In genomic region chr15:90561344-90562244, GRCh38 we compare ENCODE assay signal across 10 cellular contexts. TPM values are rescaled to one million over a fixed set of nuclear protein-coding genes. Genes with fewer than 3 reads are reported as not detected.
DNase-seq lines count a peak whose midpoint lies in the region; ATAC-seq, FAIRE-seq and TF ChIP-seq lines count a peak whose summit lies in the region.
"Had no signal": no experiment of that assay in that cellular context is flagged by ENCODE, and none has a peak within 500 bp of the region (broad histone marks: within the 10 kb centered on the region; RNA-seq: fewer than 3 reads in every experiment).

No MANE protein-coding gene starts in this region.

- FAIRE-seq in RCC 7860 (lab: Jason Lieb, UNC), result no peak
- FAIRE-seq: G401.6 had no signal

- ATAC-seq in aorta (ENCODE audit: low FRiP score) (peak; percentile 34), HG02610 (IDR thresholded peaks at IDR 0.05; ENCODE audit: unreplicated experiment) (no peak), HG03354 (IDR thresholded peaks at IDR 0.05; ENCODE audit: poor library complexity, severe bottlenecking, unreplicated experiment) (no peak)
- ATAC-seq: activated CD4-positive, CD25-positive, alpha-beta regulatory T cell treated with anti-CD3 and anti-CD28 coated beads, Interleukin-2, amount 50 U/mL, for 24 hours had no signal

- H3K4me1 ChIP-seq in mucosa of rectum (ENCODE audit: control insufficient read depth in 2 of 2, insufficient read depth in 2 of 2, low read length in 2 of 2) (peaks cover 17 to 33% of the 10 kb centered on the region in 2 donors), aorta (ENCODE audit: control insufficient read depth in 1 of 2, insufficient read depth in 2 of 2, low read length in 2 of 2) (peaks cover 6 to 8% of the 10 kb centered on the region in 2 donors)

- 21 to 25% methylated on average over 5 of the region's 5 CpGs for WGBS in aorta, 2 donors

- TF ChIP-seq CTCF in astrocyte of the spinal cord (IDR thresholded peaks at IDR 0.05; ENCODE audit: low read depth, low read length), result no peak

- intact Hi-C loops in aorta (cut with DNase I), result no loop called here

- H3K36me3 ChIP-seq in mucosa of rectum (ENCODE audit: control insufficient read depth in 2 of 2, insufficient read depth in 2 of 2, low read length in 2 of 2) (no peaks in the 10 kb centered on the region), aorta (ENCODE audit: control insufficient read depth in 1 of 2, insufficient read depth in 2 of 2, low read length in 1 of 2) (no peaks in the 10 kb centered on the region)

- H3K9ac ChIP-seq in mucosa of rectum (ENCODE audit: low read depth in 1 of 2, low read length in 2 of 2), result no peak overlapping the region

- peak overlapping the region; percentile 3 to 34 for H3K27ac ChIP-seq in mucosa of rectum (ENCODE audit: low read depth in 2 of 2, low read length in 2 of 2)
- H3K27ac ChIP-seq in aorta (ENCODE audit: low read depth in 1 of 2, low read length in 2 of 2), result peak overlapping the region; percentile 39 to 89

- H3K9me3 ChIP-seq in mucosa of rectum (ENCODE audit: control insufficient read depth in 2 of 2, low read length in 2 of 2) (no peaks in the 10 kb centered on the region), aorta (ENCODE audit: control insufficient read depth, low read length) (no peaks in the 10 kb centered on the region)

- H3K27me3 ChIP-seq in mucosa of rectum (ENCODE audit: control insufficient read depth in 2 of 2, insufficient read depth in 2 of 2, low read length in 2 of 2) (no peaks in the 10 kb centered on the region), aorta (ENCODE audit: control insufficient read depth in 1 of 2, insufficient read depth in 2 of 2, low read length in 1 of 2) (no peaks in the 10 kb centered on the region)

- in situ Hi-C loops in astrocyte of the spinal cord (cut with HindIII; ENCODE audit: low sequenced_read_pairs), result no loop called here

- peak; percentile 19 for DNase-seq in stimulated activated CD4-positive, alpha-beta T cell treated with anti-CD3 and anti-CD28 coated beads, Interleukin-4, amount 100 ng/mL, for 1 hour
- no peak for DNase-seq in stimulated activated CD4-positive, alpha-beta T cell treated with anti-CD3 and anti-CD28 coated beads, Interleukin-12 subunit alpha, Interleukin-12 subunit beta, amount 100 ng/mL, for 4 hours
- peak; percentile 19 for DNase-seq in astrocyte of the spinal cord (ENCODE audit: low read depth, low spot score)
- DNase-seq in aorta, result no peak
- DNase-seq in RCC 7860 (ENCODE audit: low spot score), result no peak

- H3K4me3 ChIP-seq in astrocyte of the spinal cord (ENCODE audit: low read depth, low read length) (no peak overlapping the region), mucosa of rectum (ENCODE audit: low read length in 2 of 2) (no peak overlapping the region), aorta (ENCODE audit: low read length in 2 of 2) (no peak overlapping the region)

RNA-seq across cellular contexts. Expression of gene CRTC3, which starts 31.9 kb away (rescaled TPM):
- 10 to 100 TPM; 60.8 to 82.2 TPM for total RNA-seq in aorta
- 10 to 100 TPM; 12.9 to 27.2 TPM for polyA plus RNA-seq in aorta

Comparison
In these comparisons a context has a peak if more than half of its experiments do, and no peak if none do; other contexts are left out.
1. DNase-seq: peak in stimulated activated CD4-positive, alpha-beta T cell treated with anti-CD3 and anti-CD28 coated beads, Interleukin-4, amount 100 ng/mL, for 1 hour (single experiment) and astrocyte of the spinal cord (single experiment); none in stimulated activated CD4-positive, alpha-beta T cell treated with anti-CD3 and anti-CD28 coated beads, Interleukin-12 subunit alpha, Interleukin-12 subunit beta, amount 100 ng/mL, for 4 hours (single experiment), aorta (0 of 2) and RCC 7860 (single experiment).